1 cellular context compared by ENCODE assay signal in the genomic region with DNA sequence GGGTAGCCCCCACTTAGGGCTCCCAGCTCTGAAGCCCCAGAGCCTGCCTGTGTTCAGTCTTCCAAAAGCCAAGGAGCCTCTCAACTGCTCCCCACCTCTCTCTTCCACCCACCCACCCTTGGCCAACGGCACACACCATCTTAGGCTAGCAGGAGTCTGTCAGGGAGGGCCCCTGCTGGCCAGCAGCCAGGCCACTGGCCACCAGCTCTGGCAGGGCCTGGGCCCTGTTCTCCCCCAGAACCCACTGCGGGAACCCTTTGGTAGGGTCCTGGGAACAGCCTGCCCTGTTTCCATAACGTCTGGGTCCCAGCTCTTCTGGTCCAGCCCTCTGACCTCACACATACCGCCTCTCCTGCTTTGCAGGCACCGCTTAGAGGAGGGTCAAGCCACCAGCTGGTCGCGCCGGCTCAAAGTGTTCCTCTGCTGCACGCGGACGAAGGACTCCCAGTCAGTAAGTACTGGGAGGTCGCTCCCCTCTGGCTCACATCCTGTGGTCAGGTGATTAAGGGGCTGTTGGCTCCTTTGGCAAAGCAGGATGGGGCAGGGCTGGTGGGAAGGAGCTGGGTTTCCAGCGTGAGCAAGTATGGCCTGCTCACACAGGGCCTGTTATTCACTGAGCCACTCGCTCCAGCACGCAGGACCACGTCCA.
TF ChIP-seq lines count a peak whose summit lies in the region.

No MANE protein-coding gene starts in this region.

TF ChIP-seq in K562, 482 proteins besides CTCF, POLR2A, EP300 and RAD21:
- TF ChIP-seq NFIC (IDR thresholded peaks at IDR 0.05) (peak; percentile 52; the same call in 1 of the 2 replicates), USF1 (CRISPR knock-in tag; IDR thresholded peaks at IDR 0.05) (0 out of 2 replicates have a peak, but pooled peaks have one; percentile 22), SIN3A (IDR thresholded peaks at IDR 0.05; ENCODE audit: borderline replicate concordance in 2 of 2, control insufficient read depth in 1 of 2, low read depth in 2 of 2, low read length in 2 of 2) (no peak), PTTG1 (tag; IDR thresholded peaks at IDR 0.05; ENCODE audit: low read depth) (no peak), LCOR (CRISPR knock-in tag; IDR thresholded peaks at IDR 0.05) (no peak), ZBTB33 (CRISPR knock-in tag; IDR thresholded peaks at IDR 0.05) (peak; percentile 85), GTF2A2 (tag; IDR thresholded peaks at IDR 0.05) (no peak), ZBTB43 (CRISPR knock-in tag; IDR thresholded peaks at IDR 0.05) (no peak), E2F3 (CRISPR knock-in tag; IDR thresholded peaks at IDR 0.05) (no peak), ZNF778 (CRISPR knock-in tag; IDR thresholded peaks at IDR 0.05) (no peak), NFYB (IDR thresholded peaks at IDR 0.05; ENCODE audit: extremely low read depth, insufficient read length) (no peak), ZNF707 (CRISPR knock-in tag; conservative IDR thresholded peaks at IDR 0.05) (no peak), SMARCC2 (IDR thresholded peaks at IDR 0.05; ENCODE audit: low read depth) (no peak), CCNT2 (IDR thresholded peaks at IDR 0.05; ENCODE audit: borderline replicate concordance, extremely low read depth, insufficient read length, low read depth, low read length) (no peak), RBBP5 (IDR thresholded peaks at IDR 0.05; ENCODE audit: borderline replicate concordance, insufficient read depth, low read length, poor library complexity, severe bottlenecking) (no peak), NCOA4 (IDR thresholded peaks at IDR 0.05; ENCODE audit: partially characterized antibody) (no peak), STAT5B (CRISPR knock-in tag; IDR thresholded peaks at IDR 0.05) (no peak), KLF13 (tag; IDR thresholded peaks at IDR 0.05; ENCODE audit: borderline replicate concordance, low read depth) (no peak), HES1 (IDR thresholded peaks at IDR 0.05; ENCODE audit: low read depth) (no peak)
- TF ChIP-seq, protein P1, sequence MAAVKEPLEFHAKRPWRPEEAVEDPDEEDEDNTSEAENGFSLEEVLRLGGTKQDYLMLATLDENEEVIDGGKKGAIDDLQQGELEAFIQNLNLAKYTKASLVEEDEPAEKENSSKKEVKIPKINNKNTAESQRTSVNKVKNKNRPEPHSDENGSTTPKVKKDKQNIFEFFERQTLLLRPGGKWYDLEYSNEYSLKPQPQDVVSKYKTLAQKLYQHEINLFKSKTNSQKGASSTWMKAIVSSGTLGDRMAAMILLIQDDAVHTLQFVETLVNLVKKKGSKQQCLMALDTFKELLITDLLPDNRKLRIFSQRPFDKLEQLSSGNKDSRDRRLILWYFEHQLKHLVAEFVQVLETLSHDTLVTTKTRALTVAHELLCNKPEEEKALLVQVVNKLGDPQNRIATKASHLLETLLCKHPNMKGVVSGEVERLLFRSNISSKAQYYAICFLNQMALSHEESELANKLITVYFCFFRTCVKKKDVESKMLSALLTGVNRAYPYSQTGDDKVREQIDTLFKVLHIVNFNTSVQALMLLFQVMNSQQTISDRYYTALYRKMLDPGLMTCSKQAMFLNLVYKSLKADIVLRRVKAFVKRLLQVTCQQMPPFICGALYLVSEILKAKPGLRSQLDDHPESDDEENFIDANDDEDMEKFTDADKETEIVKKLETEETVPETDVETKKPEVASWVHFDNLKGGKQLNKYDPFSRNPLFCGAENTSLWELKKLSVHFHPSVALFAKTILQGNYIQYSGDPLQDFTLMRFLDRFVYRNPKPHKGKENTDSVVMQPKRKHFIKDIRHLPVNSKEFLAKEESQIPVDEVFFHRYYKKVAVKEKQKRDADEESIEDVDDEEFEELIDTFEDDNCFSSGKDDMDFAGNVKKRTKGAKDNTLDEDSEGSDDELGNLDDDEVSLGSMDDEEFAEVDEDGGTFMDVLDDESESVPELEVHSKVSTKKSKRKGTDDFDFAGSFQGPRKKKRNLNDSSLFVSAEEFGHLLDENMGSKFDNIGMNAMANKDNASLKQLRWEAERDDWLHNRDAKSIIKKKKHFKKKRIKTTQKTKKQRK (IDR thresholded peaks at IDR 0.05; ENCODE audit: borderline replicate concordance, low read depth, low read length), result no peak
